ENCODE assay signal across 30 cellular contexts in genomic region chr19:23709347-23709746, GRCh38.
"Had no signal": no experiment of that assay in that cellular context is flagged by ENCODE, and none has a peak within 500 bp of the region (broad histone marks: within the 10 kb centered on the region; RNA-seq: fewer than 3 reads in every experiment).

No MANE protein-coding gene starts in this region.

- H3K27ac ChIP-seq: adrenal gland, ascending aorta, body of pancreas, brain microvascular endothelial cell, breast epithelium, cardiac muscle cell had no signal

- H3K27me3 ChIP-seq: adrenal gland, ascending aorta, body of pancreas, brain microvascular endothelial cell, breast epithelium, cardiac muscle cell had no signal

- H3K9me3 ChIP-seq: adrenal gland, ascending aorta, body of pancreas, breast epithelium had no signal

- H3K36me3 ChIP-seq: adrenal gland, ascending aorta, brain microvascular endothelial cell, breast epithelium, cardiac muscle cell had no signal

- H3K4me1 ChIP-seq: adrenal gland, ascending aorta, body of pancreas, breast epithelium had no signal

- H3K4me3 ChIP-seq: adrenal gland, ascending aorta, body of pancreas, breast epithelium, cardiac muscle cell had no signal

- ATAC-seq: activated naive CD4-positive, alpha-beta T cell treated with anti-CD3 and anti-CD28 coated beads, Interleukin-2, amount 50 U/mL, for 72 hours; activated naive CD8-positive, alpha-beta T cell treated with anti-CD3 and anti-CD28 coated beads, Interleukin-2, amount 50 U/mL, for 24 hours; activated T-cell treated with anti-CD3 and anti-CD28 coated beads, Interleukin-2, amount 50 U/mL, for 4 hours; activated T-cell treated with anti-CD3 and anti-CD28 coated beads, Interleukin-2, amount 50 U/mL, for 72 hours; activated T-helper 17 cell treated with anti-CD3 and anti-CD28 coated beads, Interleukin-2, amount 50 U/mL, for 72 hours; body of pancreas had no signal

- DNase-seq: activated effector memory CD4-positive, alpha-beta T cell treated with anti-CD3 and anti-CD28 coated beads, Interleukin-2, amount 50 U/mL, for 16 hours; activated effector memory CD4-positive, alpha-beta T cell treated with Interleukin-2 at 50 U/mL for 16 hours; activated gamma-delta T cell; activated gamma-delta T cell treated with Interleukin-2 at 50 U/mL for 16 hours; activated naive CD4-positive, alpha-beta T cell; activated naive CD4-positive, alpha-beta T cell treated with anti-CD3 and anti-CD28 coated beads for 36 hours; activated naive CD4-positive, alpha-beta T cell treated with anti-CD3 and anti-CD28 coated beads, Interleukin-2, amount 10 ng/mL, durations not matched to agents 7 days and 5 days; activated naive CD4-positive, alpha-beta T cell treated with anti-CD3 and anti-CD28 coated beads, Interleukin-2, amount 50 U/mL, for 16 hours; activated naive CD4-positive, alpha-beta T cell treated with Interleukin-2 at 50 U/mL for 16 hours; activated naive CD8-positive, alpha-beta T cell treated with anti-CD3 and anti-CD28 coated beads for 36 hours; activated naive CD8-positive, alpha-beta T cell treated with anti-CD3 and anti-CD28 coated beads, Interleukin-2, amount 10 ng/mL, durations not matched to agents 7 days and 5 days; activated naive CD8-positive, alpha-beta T cell treated with anti-CD3 and anti-CD28 coated beads, Interleukin-2, amount 50 U/mL, for 24 hours; activated T-cell treated with anti-CD3 and anti-CD28 coated beads, Interleukin-2, amount 50 U/mL, for 24 hours; activated T-cell treated with anti-CD3 and anti-CD28 coated beads, Interleukin-2, amount 50 U/mL, for 4 hours; activated T-cell treated with anti-CD3 and anti-CD28 coated beads, Interleukin-2, amount 50 U/mL, for 48 hours; activated T-cell treated with anti-CD3 and anti-CD28 coated beads, Interleukin-2, amount 50 U/mL, for 72 hours; adrenal gland; amniotic stem cell; amygdala; anterior cingulate cortex; aorta; body of pancreas; brain microvascular endothelial cell; central memory CD4-positive, alpha-beta T cell; cerebellar nuclear complex had no signal
